Comparison of ENCODE assay signal across 14 cellular contexts in the genomic region with DNA sequence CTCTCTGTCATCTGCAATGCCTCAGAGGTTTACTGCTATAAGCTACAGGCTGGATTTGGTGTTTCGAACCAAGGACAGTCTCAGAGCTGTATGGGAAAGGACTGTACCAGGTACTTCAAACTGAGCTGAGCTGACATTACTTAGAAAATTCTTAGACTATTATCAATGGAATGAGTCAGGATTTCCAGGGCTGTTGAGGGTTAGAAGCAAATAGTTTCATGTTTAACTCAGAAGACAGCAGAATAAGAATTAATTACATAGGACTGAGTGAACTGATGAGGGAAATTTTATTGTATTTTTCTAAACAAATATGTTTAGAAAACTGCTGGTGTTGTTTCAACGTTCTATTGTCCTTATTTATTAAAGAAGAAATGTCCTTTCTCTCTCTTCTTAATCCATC.
DNase-seq lines count a peak whose midpoint lies in the region; ATAC-seq, FAIRE-seq and TF ChIP-seq lines count a peak whose summit lies in the region.
"Had no signal": no experiment of that assay in that cellular context is flagged by ENCODE, and none has a peak within 500 bp of the region (broad histone marks: within the 10 kb centered on the region; RNA-seq: fewer than 3 reads in every experiment).

No MANE protein-coding gene starts in this region.

- no peak for TF ChIP-seq POLR2A in K562 (conservative IDR thresholded peaks at IDR 0.05)
- no peak for TF ChIP-seq POLR2A in thyroid gland (IDR thresholded peaks at IDR 0.05)

- FAIRE-seq in K562 (lab: Jason Lieb, UNC): peak; percentile 26
- FAIRE-seq: pancreas had no signal

- DNase-seq in AG04450 (ENCODE audit: low read depth, low spot score): peak; percentile 39
- peak; percentile 49 for DNase-seq in HT1080 (ENCODE audit: low read depth)
- no peak for DNase-seq in K562 (ENCODE audit: extremely low read depth in 1 of 4, low spot score in 3 of 4)
- DNase-seq in hepatic stellate cell (ENCODE audit: low spot score): peak; percentile 48
- no peak for DNase-seq in retina
- DNase-seq in thyroid gland: no peak
- no peak for DNase-seq in stimulated activated CD4-positive, alpha-beta T cell treated with anti-CD3 and anti-CD28 coated beads, Interleukin-12 subunit alpha, Interleukin-12 subunit beta, amount 100 ng/mL, for 4 hours
- no peak for DNase-seq in hippocampal formation (lab: John Stamatoyannopoulos, UW)
- DNase-seq: activated CD4-positive, alpha-beta T cell treated with anti-CD3 and anti-CD28 coated beads, Interleukin-2, amount 50 U/mL, for 48 hours; DMS79 treated with DMSO at 0.1 percent for 48 hours; pancreas; stimulated activated CD8-positive, alpha-beta memory T cell treated with anti-CD3 and anti-CD28 coated beads, Interleukin-4, amount 100 ng/mL, for 48 hours had no signal

- BruUV-seq in K562 (replicated peaks; lab: Mats Ljungman, UMichigan): no TSS peak

- in situ Hi-C loops in K562 (cut with MboI): no loop called here

- H3K9me3 ChIP-seq in AG04450 (ENCODE audit: control insufficient read depth, insufficient read depth, low read length) (no peaks in the 10 kb centered on the region), K562 (replicated peaks; ENCODE audit: control insufficient read depth, insufficient read depth, low read depth, low read length) (no peaks in the 10 kb centered on the region), thyroid gland (no peaks in the 10 kb centered on the region)
- H3K9me3 ChIP-seq: BLaER1, pancreas, upper lobe of right lung had no signal

- WGBS in K562 (ENCODE audit: insufficient coverage, low coverage, missing lambda C conversion rate): 10% methylated on average over 2 of the region's 2 CpGs
- 89 to 92% methylated on average over 2 of the region's 2 CpGs for WGBS in thyroid gland, 2 donors

- no peak overlapping the region for H2AFZ ChIP-seq in K562 (ENCODE audit: low read depth, low read length)

- intact Hi-C loops in K562 (cut with micrococcal nuclease) (no loop called here), thyroid gland (cut with DNase I) (no loop called here)

- H3K36me3 ChIP-seq in K562 (ENCODE audit: control insufficient read depth, insufficient read depth, low read length) (no peaks in the 10 kb centered on the region), thyroid gland (no peaks in the 10 kb centered on the region)
- H3K36me3 ChIP-seq: BLaER1, pancreas, upper lobe of right lung had no signal

- H3K79me2 ChIP-seq in K562 (ENCODE audit: control insufficient read depth, insufficient read depth, low read length): no peaks in the 10 kb centered on the region

- no peak overlapping the region for H3K4me3 ChIP-seq in AG04450 (ENCODE audit: low read depth, low read length)
- H3K4me3 ChIP-seq in K562: no peak overlapping the region
- no peak overlapping the region for H3K4me3 ChIP-seq in thyroid gland (replicated peaks in 1 of 3)
- H3K4me3 ChIP-seq: BLaER1, pancreas, upper lobe of right lung had no signal

- H3K27ac ChIP-seq in AG04450 (ENCODE audit: low read depth, low read length) (no peak overlapping the region), K562 (ENCODE audit: extremely low read depth, low read depth, low read length) (no peak overlapping the region), thyroid gland (no peak overlapping the region)
- H3K27ac ChIP-seq: BLaER1, pancreas, upper lobe of right lung had no signal

- H3K4me1 ChIP-seq in K562 (replicated peaks in 1 of 2; ENCODE audit: control insufficient read depth in 2 of 2, insufficient read depth in 2 of 2, low read length in 2 of 2) (peaks cover 0 to 4% of the 10 kb centered on the region in 2 experiments; a peak in 2 of 5 replicates), thyroid gland (peaks cover 5 to 11% of the 10 kb centered on the region in 2 donors)
- H3K4me1 ChIP-seq: BLaER1, pancreas had no signal

- H3K27me3 ChIP-seq in AG04450 (ENCODE audit: control insufficient read depth, insufficient read depth, low read length) (no peaks in the 10 kb centered on the region), K562 (ENCODE audit: control insufficient read depth in 2 of 2, insufficient read depth in 2 of 2, low read length in 2 of 2) (peaks cover 27 to 37% of the 10 kb centered on the region in 2 experiments), thyroid gland (no peaks in the 10 kb centered on the region)
- H3K27me3 ChIP-seq: BLaER1, pancreas, upper lobe of right lung had no signal

- no peak for TF ChIP-seq EP300 in K562 (IDR thresholded peaks at IDR 0.05; ENCODE audit: low read length)

- TF ChIP-seq CTCF in AG04450 (IDR thresholded peaks at IDR 0.05; ENCODE audit: low read depth, low read length): no peak
- TF ChIP-seq CTCF in K562 (IDR thresholded peaks at IDR 0.05 in 2 of 3, conservative IDR thresholded peaks at IDR 0.05 in 1 of 3; ENCODE audit: insufficient read depth in 2 of 3, low read depth in 1 of 3, low read length in 3 of 3): no peak
- no peak for TF ChIP-seq CTCF in thyroid gland (IDR thresholded peaks at IDR 0.05)

- no peaks in the 10 kb centered on the region for H3K9me1 ChIP-seq in K562 (ENCODE audit: control insufficient read depth, insufficient read depth, low read length)

- CTCF ChIA-PET in AG04450 (lab: Charles Lee) (no interaction called here), K562 (lab: Yijun Ruan, JAX; ENCODE audit: low intra/inter-chr PET ratio) (interaction anchor here (0.6 kb wide), 1 partner anchor 9 kb away, joined by 3 read pairs; no protein-coding TSS in a partner anchor)

- TF ChIP-seq RAD21 in K562 (CRISPR knock-in tag; conservative IDR thresholded peaks at IDR 0.05 in 1 of 2, IDR thresholded peaks at IDR 0.05 in 1 of 2): no peak

- no peaks in the 10 kb centered on the region for H4K20me1 ChIP-seq in K562 (replicated peaks; ENCODE audit: control insufficient read depth, insufficient read depth, low read length)
- H4K20me1 ChIP-seq: BLaER1 had no signal

- no peak overlapping the region for H3K9ac ChIP-seq in K562 (ENCODE audit: insufficient read depth in 1 of 2, low read depth in 2 of 2, low read length in 2 of 2)
- H3K9ac ChIP-seq: BLaER1 had no signal

- POLR2A ChIA-PET in AG04450 (lab: Yijun Ruan, JAX) (no interaction called here), K562 (lab: Yijun Ruan, JAX) (no interaction called here)

- ATAC-seq in K562: no peak
- ATAC-seq: pancreas, upper lobe of right lung had no signal

- H3K4me2 ChIP-seq in K562 (ENCODE audit: insufficient read depth, low read length): no peak overlapping the region
- H3K4me2 ChIP-seq: BLaER1 had no signal

TF ChIP-seq in K562, 482 proteins besides CTCF, POLR2A, EP300 and RAD21 (continues in another document):
- no peak for TF ChIP-seq IRF2 (CRISPR knock-in tag; IDR thresholded peaks at IDR 0.05)
- TF ChIP-seq ZNF707 (CRISPR knock-in tag; conservative IDR thresholded peaks at IDR 0.05): no peak
- TF ChIP-seq ZNF561 (CRISPR knock-in tag; conservative IDR thresholded peaks at IDR 0.05): no peak
- TF ChIP-seq ZNF384 (IDR thresholded peaks at IDR 0.05; ENCODE audit: low read depth, low read length): no peak
- TF ChIP-seq, protein P1, sequence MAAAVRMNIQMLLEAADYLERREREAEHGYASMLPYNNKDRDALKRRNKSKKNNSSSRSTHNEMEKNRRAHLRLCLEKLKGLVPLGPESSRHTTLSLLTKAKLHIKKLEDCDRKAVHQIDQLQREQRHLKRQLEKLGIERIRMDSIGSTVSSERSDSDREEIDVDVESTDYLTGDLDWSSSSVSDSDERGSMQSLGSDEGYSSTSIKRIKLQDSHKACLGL (CRISPR knock-in tag; IDR thresholded peaks at IDR 0.05; ENCODE audit: borderline replicate concordance, poor library complexity, severe bottlenecking): no peak
- TF ChIP-seq, protein P2, sequence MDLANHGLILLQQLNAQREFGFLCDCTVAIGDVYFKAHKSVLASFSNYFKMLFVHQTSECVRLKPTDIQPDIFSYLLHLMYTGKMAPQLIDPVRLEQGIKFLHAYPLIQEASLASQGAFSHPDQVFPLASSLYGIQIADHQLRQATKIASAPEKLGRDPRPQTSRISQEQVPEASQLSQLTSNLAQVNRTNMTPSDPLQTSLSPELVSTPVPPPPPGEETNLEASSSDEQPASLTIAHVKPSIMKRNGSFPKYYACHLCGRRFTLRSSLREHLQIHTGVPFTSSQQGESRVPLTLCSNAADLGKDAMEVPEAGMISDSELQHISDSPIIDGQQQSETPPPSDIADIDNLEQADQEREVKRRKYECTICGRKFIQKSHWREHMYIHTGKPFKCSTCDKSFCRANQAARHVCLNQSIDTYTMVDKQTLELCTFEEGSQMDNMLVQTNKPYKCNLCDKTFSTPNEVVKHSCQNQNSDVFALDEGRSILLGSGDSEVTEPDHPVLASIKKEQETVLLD (IDR thresholded peaks at IDR 0.05): no peak
- TF ChIP-seq, protein P3, sequence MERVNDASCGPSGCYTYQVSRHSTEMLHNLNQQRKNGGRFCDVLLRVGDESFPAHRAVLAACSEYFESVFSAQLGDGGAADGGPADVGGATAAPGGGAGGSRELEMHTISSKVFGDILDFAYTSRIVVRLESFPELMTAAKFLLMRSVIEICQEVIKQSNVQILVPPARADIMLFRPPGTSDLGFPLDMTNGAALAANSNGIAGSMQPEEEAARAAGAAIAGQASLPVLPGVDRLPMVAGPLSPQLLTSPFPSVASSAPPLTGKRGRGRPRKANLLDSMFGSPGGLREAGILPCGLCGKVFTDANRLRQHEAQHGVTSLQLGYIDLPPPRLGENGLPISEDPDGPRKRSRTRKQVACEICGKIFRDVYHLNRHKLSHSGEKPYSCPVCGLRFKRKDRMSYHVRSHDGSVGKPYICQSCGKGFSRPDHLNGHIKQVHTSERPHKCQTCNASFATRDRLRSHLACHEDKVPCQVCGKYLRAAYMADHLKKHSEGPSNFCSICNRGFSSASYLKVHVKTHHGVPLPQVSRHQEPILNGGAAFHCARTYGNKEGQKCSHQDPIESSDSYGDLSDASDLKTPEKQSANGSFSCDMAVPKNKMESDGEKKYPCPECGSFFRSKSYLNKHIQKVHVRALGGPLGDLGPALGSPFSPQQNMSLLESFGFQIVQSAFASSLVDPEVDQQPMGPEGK (CRISPR knock-in tag; IDR thresholded peaks at IDR 0.05; ENCODE audit: borderline replicate concordance): no peak
- 0 out of 2 replicates have a peak, but pooled peaks have one; percentile 44 for TF ChIP-seq FOSL1 (tag; conservative IDR thresholded peaks at IDR 0.05)
- TF ChIP-seq NFE2 (IDR thresholded peaks at IDR 0.05; ENCODE audit: low read depth): peak; percentile 25; the same call in 1 of the 2 replicates
- no peak for TF ChIP-seq ZNF408 (CRISPR knock-in tag; IDR thresholded peaks at IDR 0.05; ENCODE audit: low read depth)
- no peak for TF ChIP-seq LEF1 (IDR thresholded peaks at IDR 0.05)

Comparison
In these comparisons a context has a peak if more than half of its experiments do, and no peak if none do; other contexts are left out.
1. DNase-seq: peak in AG04450 (single experiment), HT1080 (single experiment) and hepatic stellate cell (single experiment); none in K562 (0 of 4), retina (single experiment), thyroid gland (0 of 2), stimulated activated CD4-positive, alpha-beta T cell treated with anti-CD3 and anti-CD28 coated beads, Interleukin-12 subunit alpha, Interleukin-12 subunit beta, amount 100 ng/mL, for 4 hours (single experiment) and hippocampal formation (0 of 2).